18 cellular contexts compared by ENCODE assay signal in genomic region chr9:92059045-92059444, GRCh38.
"Had no signal": no experiment of that assay in that cellular context is flagged by ENCODE, and none has a peak within 500 bp of the region (broad histone marks: within the 10 kb centered on the region; RNA-seq: fewer than 3 reads in every experiment).

No MANE protein-coding gene starts in this region.

- H3K27me3 ChIP-seq: brain microvascular endothelial cell, left lung, spleen had no signal

- H3K4me1 ChIP-seq: left lung had no signal

- H3K27me3 Mint-ChIP-seq: activated CD4-positive, alpha-beta memory T cell treated with anti-CD3 and anti-CD28 coated beads, Interleukin-2, amount 10 ng/mL, durations not matched to agents 7 days and 5 days; activated CD8-positive, alpha-beta memory T cell treated with anti-CD3 and anti-CD28 coated beads, Interleukin-2, amount 10 ng/mL, durations not matched to agents 7 days and 5 days; naive B cell; stimulated activated naive B cell treated with anti-CD40 and anti-IgM and Interleukin-4, amounts not matched to agents 10 μg/mL and 1 μg/mL and 100 μg/mL, for 72 hours; T-cell had no signal

- H3K4me3 Mint-ChIP-seq: activated CD4-positive, alpha-beta memory T cell treated with anti-CD3 and anti-CD28 coated beads, Interleukin-2, amount 10 ng/mL, durations not matched to agents 7 days and 5 days; activated CD8-positive, alpha-beta memory T cell treated with anti-CD3 and anti-CD28 coated beads, Interleukin-2, amount 10 ng/mL, durations not matched to agents 7 days and 5 days; activated naive CD4-positive, alpha-beta T cell treated with anti-CD3 and anti-CD28 coated beads for 36 hours; stimulated activated naive B cell treated with anti-CD40 and anti-IgM and Interleukin-4, amounts not matched to agents 10 μg/mL and 1 μg/mL and 100 μg/mL, for 72 hours; T-cell had no signal

- ATAC-seq: left lung; stimulated activated naive B cell treated with anti-CD40 and anti-IgM and Interleukin-4, amounts not matched to agents 10 μg/mL and 1 μg/mL and 100 μg/mL, for 72 hours; T-cell had no signal

- H3K4me1 Mint-ChIP-seq: stimulated activated naive B cell treated with anti-CD40 and anti-IgM and Interleukin-4, amounts not matched to agents 10 μg/mL and 1 μg/mL and 100 μg/mL, for 72 hours had no signal

- H3K27ac ChIP-seq: brain microvascular endothelial cell, coronary artery, left lung, spleen had no signal

- H3K4me3 ChIP-seq: coronary artery, left lung, spleen had no signal

- H3K27ac Mint-ChIP-seq: activated CD4-positive, alpha-beta memory T cell treated with anti-CD3 and anti-CD28 coated beads, Interleukin-2, amount 10 ng/mL, durations not matched to agents 7 days and 5 days; activated naive CD4-positive, alpha-beta T cell treated with anti-CD3 and anti-CD28 coated beads for 36 hours; stimulated activated naive B cell treated with anti-CD40 and anti-IgM and Interleukin-4, amounts not matched to agents 10 μg/mL and 1 μg/mL and 100 μg/mL, for 72 hours; T-cell had no signal

- DNase-seq: activated CD4-positive, alpha-beta memory T cell treated with anti-CD3 and anti-CD28 coated beads, Interleukin-2, amount 10 ng/mL, durations not matched to agents 7 days and 5 days; activated CD4-positive, alpha-beta T cell treated with anti-CD3 and anti-CD28 coated beads for 48 hours; activated CD4-positive, CD25-positive, alpha-beta regulatory T cell; activated CD8-positive, alpha-beta memory T cell treated with anti-CD3 and anti-CD28 coated beads, Interleukin-2, amount 10 ng/mL, durations not matched to agents 7 days and 5 days; activated naive CD4-positive, alpha-beta T cell treated with anti-CD3 and anti-CD28 coated beads for 36 hours; activated T-cell treated with anti-CD3 and anti-CD28 coated beads, Interleukin-2, amount 50 U/mL, for 1 hour; aorta; brain microvascular endothelial cell; central memory CD4-positive, alpha-beta T cell; erythroblast; left lung; mammary epithelial cell; naive B cell; spleen; stimulated activated CD4-positive, alpha-beta T cell treated with anti-CD3 and anti-CD28 coated beads, Interleukin-4, amount 100 ng/mL, for 4 hours; stimulated activated naive B cell treated with anti-CD40 and anti-IgM and Interleukin-4, amounts not matched to agents 10 μg/mL and 1 μg/mL and 100 μg/mL, for 72 hours; T-cell had no signal
